Comparison of ENCODE assay signal across 8 cellular contexts in the genomic region with DNA sequence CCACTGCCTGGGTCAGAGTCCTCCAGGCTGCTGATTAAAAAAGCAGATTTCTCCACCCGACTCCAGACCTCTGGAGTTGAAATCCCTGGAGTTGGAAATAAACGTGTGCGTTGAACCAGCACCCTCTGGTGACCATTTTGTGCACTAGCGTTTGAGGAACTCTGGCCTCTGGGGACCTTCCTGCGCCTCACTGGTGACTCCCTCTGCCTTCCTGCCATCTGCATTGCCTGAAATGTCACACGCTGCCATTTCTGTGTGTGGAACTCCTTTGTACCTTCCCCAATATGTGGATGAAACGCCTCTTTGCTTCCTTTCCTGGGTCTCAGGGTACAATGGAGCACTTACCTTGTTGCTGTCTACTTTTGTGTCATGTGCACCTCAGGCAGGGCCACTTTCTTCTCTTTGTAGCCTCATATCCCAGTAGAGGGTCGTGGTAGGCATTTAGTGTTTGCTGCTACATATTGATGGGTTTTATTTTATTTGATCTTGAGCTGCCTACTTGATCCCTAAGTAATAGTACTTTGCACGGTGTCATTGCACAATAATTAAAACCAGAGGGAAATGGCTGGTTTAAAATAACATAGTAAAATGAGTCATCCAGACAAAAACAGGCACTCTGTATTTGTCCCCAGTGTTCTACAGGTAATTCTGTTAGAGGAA. TPM values are rescaled to one million over a fixed set of nuclear protein-coding genes. Genes with fewer than 3 reads are reported as not detected.
A peak's percentile ranks its signal among the peaks of the same experiment; 100 is the strongest.
DNase-seq lines count a peak whose midpoint lies in the region; ATAC-seq, FAIRE-seq and TF ChIP-seq lines count a peak whose summit lies in the region.

No MANE protein-coding gene starts in this region.

- H3K4me3 ChIP-seq in SK-N-MC (peak overlapping the region; percentile 47), heart right ventricle (peak overlapping the region in 1 of 10 donors; percentile 5), prostate gland (no peak overlapping the region)

- peak; percentile 89 for FAIRE-seq in GM12892 (lab: Jason Lieb, UNC)

- TF ChIP-seq POLR2A in GM12892 (IDR thresholded peaks at IDR 0.05; ENCODE audit: low read depth, low read length) (no peak), prostate gland (IDR thresholded peaks at IDR 0.05) (no peak)

- no peak overlapping the region for H3K9ac ChIP-seq in SK-N-MC (ENCODE audit: insufficient read length)

- peaks cover 0 to 14% (median 9%) of the 10 kb centered on the region in 9 donors for H3K4me1 ChIP-seq in heart right ventricle
- peaks cover 9% of the 10 kb centered on the region for H3K4me1 ChIP-seq in prostate gland (replicated peaks)

- H3K27me3 ChIP-seq in heart right ventricle (no peaks in the 10 kb centered on the region), prostate gland (replicated peaks; ENCODE audit: insufficient read depth) (no peaks in the 10 kb centered on the region)

- DNase-seq in GM12892 (ENCODE audit: insufficient read length), result peak; percentile 30
- DNase-seq in NCI-H1105 (lab: John Stamatoyannopoulos, UW), result peak; percentile 88
- peak; percentile 67 for DNase-seq in SK-N-MC (ENCODE audit: low read depth, low spot score)
- DNase-seq in amniotic epithelial cell (ENCODE audit: low read depth), result peak; percentile 61
- peak; percentile 43 to 71 for DNase-seq in heart right ventricle
- peak; percentile 67 for DNase-seq in prostate gland (ENCODE audit: low spot score)

- ATAC-seq in HG02678 (IDR thresholded peaks at IDR 0.05; ENCODE audit: unreplicated experiment), result peak; percentile 88
- ATAC-seq in heart right ventricle, result peak; percentile 85 to 97 (median 94)

- TF ChIP-seq CTCF in 22Rv1 (IDR thresholded peaks at IDR 0.05) (peak; percentile 91), heart right ventricle (IDR thresholded peaks at IDR 0.05) (peak; percentile 81 to 96 (median 88)), prostate gland (IDR thresholded peaks at IDR 0.05) (peak; percentile 60 to 88 (median 84))

- H3K9me3 ChIP-seq in SK-N-MC (ENCODE audit: low read depth, low read length) (no peaks in the 10 kb centered on the region), heart right ventricle (no peaks in the 10 kb centered on the region), prostate gland (no peaks in the 10 kb centered on the region)

- WGBS in heart right ventricle, 2 donors, result 13 to 17% methylated on average over 9 of the region's 9 CpGs
- 4% methylated on average over 9 of the region's 9 CpGs for WGBS in prostate gland

- intact Hi-C loops in heart right ventricle (cut with DNase I), result loop anchor here (1.0 to 10.0 kb wide), 18 partner anchors 141 to 621 kb away; no protein-coding TSS in a partner anchor
- intact Hi-C loops in prostate gland (cut with DNase I), result loop anchor here (5.0 to 10.0 kb wide), 3 partner anchors 359 to 621 kb away; no protein-coding TSS in a partner anchor

- no peak overlapping the region for H3K27ac ChIP-seq in 22Rv1
- no peak overlapping the region for H3K27ac ChIP-seq in SK-N-MC
- no peak overlapping the region for H3K27ac ChIP-seq in heart right ventricle
- H3K27ac ChIP-seq in prostate gland, result peak overlapping the region; percentile 60 to 65

- H3K36me3 ChIP-seq in SK-N-MC (ENCODE audit: insufficient read depth, low read length) (no peaks in the 10 kb centered on the region), heart right ventricle (no peaks in the 10 kb centered on the region), prostate gland (no peaks in the 10 kb centered on the region)

RNA-seq across cellular contexts. Expression of a gene that starts 56.8 kb away (rescaled TPM):
- polyA plus RNA-seq in GM12892 (2012; ENCODE audit: missing spikeins), result not detected
- total RNA-seq in heart right ventricle (1 to 10 TPM in 1 of 10 donors, under 1 TPM in 3, not detected in 6; 0.31 to 3.7 (median 0.47) TPM), prostate gland (under 1 TPM; 0.18 to 0.85 TPM)
- under 1 TPM; 0.36 to 0.66 TPM for polyA plus RNA-seq in heart right ventricle

Comparison
In these comparisons a context has a peak if more than half of its experiments do, and no peak if none do; other contexts are left out.
1. H3K27ac ChIP-seq: peak in prostate gland (2 of 2); none in 22Rv1 (single experiment), SK-N-MC (single experiment) and heart right ventricle (0 of 10).
2. DNase-seq: peak in every context shown above with its lines; median percentile 88 in NCI-H1105; 67 in SK-N-MC; 67 in prostate gland; 61 in amniotic epithelial cell; 57 in heart right ventricle; 30 in GM12892.
3. Peak in every context shown above with its lines, with median percentiles within 50 percentile points of each other: CTCF ChIP-seq.